In genomic region chr6:26054937-26055669, GRCh38 we compare ENCODE assay signal across 1 cellular context.
TF ChIP-seq lines count a peak whose summit lies in the region.

No MANE protein-coding gene starts in this region.

TF ChIP-seq in K562, 482 proteins besides CTCF, POLR2A, EP300 and RAD21 (continued from another document and continues in another):
- TF ChIP-seq, protein P1, sequence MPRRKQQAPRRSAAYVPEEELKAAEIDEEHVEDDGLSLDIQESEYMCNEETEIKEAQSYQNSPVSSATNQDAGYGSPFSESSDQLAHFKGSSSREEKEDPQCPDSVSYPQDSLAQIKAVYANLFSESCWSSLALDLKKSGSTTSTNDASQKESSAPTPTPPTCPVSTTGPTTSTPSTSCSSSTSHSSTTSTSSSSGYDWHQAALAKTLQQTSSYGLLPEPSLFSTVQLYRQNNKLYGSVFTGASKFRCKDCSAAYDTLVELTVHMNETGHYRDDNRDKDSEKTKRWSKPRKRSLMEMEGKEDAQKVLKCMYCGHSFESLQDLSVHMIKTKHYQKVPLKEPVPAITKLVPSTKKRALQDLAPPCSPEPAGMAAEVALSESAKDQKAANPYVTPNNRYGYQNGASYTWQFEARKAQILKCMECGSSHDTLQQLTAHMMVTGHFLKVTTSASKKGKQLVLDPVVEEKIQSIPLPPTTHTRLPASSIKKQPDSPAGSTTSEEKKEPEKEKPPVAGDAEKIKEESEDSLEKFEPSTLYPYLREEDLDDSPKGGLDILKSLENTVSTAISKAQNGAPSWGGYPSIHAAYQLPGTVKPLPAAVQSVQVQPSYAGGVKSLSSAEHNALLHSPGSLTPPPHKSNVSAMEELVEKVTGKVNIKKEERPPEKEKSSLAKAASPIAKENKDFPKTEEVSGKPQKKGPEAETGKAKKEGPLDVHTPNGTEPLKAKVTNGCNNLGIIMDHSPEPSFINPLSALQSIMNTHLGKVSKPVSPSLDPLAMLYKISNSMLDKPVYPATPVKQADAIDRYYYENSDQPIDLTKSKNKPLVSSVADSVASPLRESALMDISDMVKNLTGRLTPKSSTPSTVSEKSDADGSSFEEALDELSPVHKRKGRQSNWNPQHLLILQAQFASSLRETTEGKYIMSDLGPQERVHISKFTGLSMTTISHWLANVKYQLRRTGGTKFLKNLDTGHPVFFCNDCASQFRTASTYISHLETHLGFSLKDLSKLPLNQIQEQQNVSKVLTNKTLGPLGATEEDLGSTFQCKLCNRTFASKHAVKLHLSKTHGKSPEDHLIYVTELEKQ (CRISPR knock-in tag; IDR thresholded peaks at IDR 0.05) = peak; percentile 49; the same call in 1 of the 2 replicates
- TF ChIP-seq TAF7 (tag; IDR thresholded peaks at IDR 0.05) (no peak), PRPF4 (IDR thresholded peaks at IDR 0.05; ENCODE audit: insufficient read depth, low read depth, low read length, poor library complexity, severe bottlenecking) (peak; percentile 20), KDM4B (IDR thresholded peaks at IDR 0.05; ENCODE audit: borderline replicate concordance in 2 of 2, low read depth in 1 of 2) (no peak; a peak in 1 of 4 replicates), CCNT2 (IDR thresholded peaks at IDR 0.05; ENCODE audit: borderline replicate concordance, extremely low read depth, insufficient read length, low read depth, low read length) (peak; percentile 81), YY1 (IDR thresholded peaks at IDR 0.05; ENCODE audit: borderline replicate concordance in 1 of 3, control insufficient read depth in 1 of 3, extremely low read depth in 1 of 3, insufficient read depth in 3 of 3, insufficient read length in 1 of 3, insufficient replicate concordance in 2 of 3, low read depth in 1 of 3, low read length in 2 of 3) (peak in 2 of 3 experiments; percentile 50 to 90), ZNF277 (CRISPR knock-in tag; IDR thresholded peaks at IDR 0.05; ENCODE audit: borderline replicate concordance) (no peak), ZSCAN32 (CRISPR knock-in tag; IDR thresholded peaks at IDR 0.05) (peak; percentile 88), E2F3 (CRISPR knock-in tag; IDR thresholded peaks at IDR 0.05) (0 out of 2 replicates have a peak, but pooled peaks have one; percentile 24), NEUROD1 (IDR thresholded peaks at IDR 0.05; ENCODE audit: borderline replicate concordance, low read depth, low read length, partially characterized antibody) (no peak), RNF2 (IDR thresholded peaks at IDR 0.05) (peak; percentile 30; the same call in 1 of the 2 replicates), NR4A1 (CRISPR knock-in tag; IDR thresholded peaks at IDR 0.05) (no peak), NR4A1 (tag; IDR thresholded peaks at IDR 0.05) (0 out of 2 replicates have a peak, but pooled peaks have one; percentile 63), THRA (IDR thresholded peaks at IDR 0.05) (no peak), MTA2 (IDR thresholded peaks at IDR 0.05; ENCODE audit: low read depth) (no peak), XRCC5 (IDR thresholded peaks at IDR 0.05; ENCODE audit: low read depth, low read length) (no peak), FOXP1 (CRISPR knock-in tag; IDR thresholded peaks at IDR 0.05) (peak; percentile 39; the same call in 1 of the 2 replicates), FOSL1 (tag; conservative IDR thresholded peaks at IDR 0.05) (peak; percentile 38), ZFX (CRISPR knock-in tag; IDR thresholded peaks at IDR 0.05) (no peak), RCOR1 (IDR thresholded peaks at IDR 0.05; ENCODE audit: borderline replicate concordance in 1 of 2, low read depth in 2 of 2, low read length in 2 of 2) (peak in 1 of 2 experiments; percentile 5; a peak in 2 of 4 replicates), HNRNPUL1 (IDR thresholded peaks at IDR 0.05; ENCODE audit: low read length) (no peak; the same call in 1 of the 2 replicates), XRCC4 (IDR thresholded peaks at IDR 0.05; ENCODE audit: extremely low read depth, insufficient read depth, insufficient read length) (no peak), HNRNPL (IDR thresholded peaks at IDR 0.05; ENCODE audit: low read depth, low read length) (no peak), NFYB (IDR thresholded peaks at IDR 0.05; ENCODE audit: extremely low read depth, insufficient read length) (peak; percentile 94), ILK (tag; IDR thresholded peaks at IDR 0.05; ENCODE audit: borderline replicate concordance, low read depth) (no peak), CBFA2T2 (conservative IDR thresholded peaks at IDR 0.05) (no peak; the same call in 1 of the 2 replicates), ZNF232 (CRISPR knock-in tag; IDR thresholded peaks at IDR 0.05) (0 out of 2 replicates have a peak, but pooled peaks have one; percentile 55), TRIM25 (IDR thresholded peaks at IDR 0.05; ENCODE audit: borderline replicate concordance) (no peak; the same call in 1 of the 2 replicates), HNRNPK (IDR thresholded peaks at IDR 0.05; ENCODE audit: low read depth, low read length, poor library complexity, severe bottlenecking) (no peak), KLF16 (IDR thresholded peaks at IDR 0.05) (peak; percentile 25; the same call in 1 of the 2 replicates), RBM25 (IDR thresholded peaks at IDR 0.05; ENCODE audit: low read depth, low read length, severe bottlenecking) (peak; percentile 90), GTF2E2 (tag; IDR thresholded peaks at IDR 0.05) (no peak), NONO (IDR thresholded peaks at IDR 0.05; ENCODE audit: low read depth in 2 of 2, low read length in 1 of 2) (no peak), PHF20 (IDR thresholded peaks at IDR 0.05; ENCODE audit: partially characterized antibody) (no peak), NFRKB (IDR thresholded peaks at IDR 0.05; ENCODE audit: low read depth) (peak; percentile 95), NBN (IDR thresholded peaks at IDR 0.05; ENCODE audit: low read depth) (no peak), DNMT1 (IDR thresholded peaks at IDR 0.05) (peak; percentile 80; the same call in 1 of the 2 replicates), NFE2 (IDR thresholded peaks at IDR 0.05; ENCODE audit: low read depth) (no peak), ETV5 (CRISPR knock-in tag; IDR thresholded peaks at IDR 0.05; ENCODE audit: low read depth) (no peak; the same call in 1 of the 2 replicates), STAT5B (CRISPR knock-in tag; IDR thresholded peaks at IDR 0.05) (no peak)
- TF ChIP-seq, protein P2, sequence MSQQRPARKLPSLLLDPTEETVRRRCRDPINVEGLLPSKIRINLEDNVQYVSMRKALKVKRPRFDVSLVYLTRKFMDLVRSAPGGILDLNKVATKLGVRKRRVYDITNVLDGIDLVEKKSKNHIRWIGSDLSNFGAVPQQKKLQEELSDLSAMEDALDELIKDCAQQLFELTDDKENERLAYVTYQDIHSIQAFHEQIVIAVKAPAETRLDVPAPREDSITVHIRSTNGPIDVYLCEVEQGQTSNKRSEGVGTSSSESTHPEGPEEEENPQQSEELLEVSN (IDR thresholded peaks at IDR 0.05; ENCODE audit: borderline replicate concordance in 1 of 2, extremely low read depth in 1 of 2, insufficient read depth in 1 of 2, insufficient read length in 1 of 2, low read depth in 1 of 2, low read length in 1 of 2, poor library complexity in 1 of 2, severe bottlenecking in 1 of 2) = no peak
- TF ChIP-seq, protein P3, sequence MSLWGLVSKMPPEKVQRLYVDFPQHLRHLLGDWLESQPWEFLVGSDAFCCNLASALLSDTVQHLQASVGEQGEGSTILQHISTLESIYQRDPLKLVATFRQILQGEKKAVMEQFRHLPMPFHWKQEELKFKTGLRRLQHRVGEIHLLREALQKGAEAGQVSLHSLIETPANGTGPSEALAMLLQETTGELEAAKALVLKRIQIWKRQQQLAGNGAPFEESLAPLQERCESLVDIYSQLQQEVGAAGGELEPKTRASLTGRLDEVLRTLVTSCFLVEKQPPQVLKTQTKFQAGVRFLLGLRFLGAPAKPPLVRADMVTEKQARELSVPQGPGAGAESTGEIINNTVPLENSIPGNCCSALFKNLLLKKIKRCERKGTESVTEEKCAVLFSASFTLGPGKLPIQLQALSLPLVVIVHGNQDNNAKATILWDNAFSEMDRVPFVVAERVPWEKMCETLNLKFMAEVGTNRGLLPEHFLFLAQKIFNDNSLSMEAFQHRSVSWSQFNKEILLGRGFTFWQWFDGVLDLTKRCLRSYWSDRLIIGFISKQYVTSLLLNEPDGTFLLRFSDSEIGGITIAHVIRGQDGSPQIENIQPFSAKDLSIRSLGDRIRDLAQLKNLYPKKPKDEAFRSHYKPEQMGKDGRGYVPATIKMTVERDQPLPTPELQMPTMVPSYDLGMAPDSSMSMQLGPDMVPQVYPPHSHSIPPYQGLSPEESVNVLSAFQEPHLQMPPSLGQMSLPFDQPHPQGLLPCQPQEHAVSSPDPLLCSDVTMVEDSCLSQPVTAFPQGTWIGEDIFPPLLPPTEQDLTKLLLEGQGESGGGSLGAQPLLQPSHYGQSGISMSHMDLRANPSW (CRISPR knock-in tag; IDR thresholded peaks at IDR 0.05) = no peak
- TF ChIP-seq, protein P4, sequence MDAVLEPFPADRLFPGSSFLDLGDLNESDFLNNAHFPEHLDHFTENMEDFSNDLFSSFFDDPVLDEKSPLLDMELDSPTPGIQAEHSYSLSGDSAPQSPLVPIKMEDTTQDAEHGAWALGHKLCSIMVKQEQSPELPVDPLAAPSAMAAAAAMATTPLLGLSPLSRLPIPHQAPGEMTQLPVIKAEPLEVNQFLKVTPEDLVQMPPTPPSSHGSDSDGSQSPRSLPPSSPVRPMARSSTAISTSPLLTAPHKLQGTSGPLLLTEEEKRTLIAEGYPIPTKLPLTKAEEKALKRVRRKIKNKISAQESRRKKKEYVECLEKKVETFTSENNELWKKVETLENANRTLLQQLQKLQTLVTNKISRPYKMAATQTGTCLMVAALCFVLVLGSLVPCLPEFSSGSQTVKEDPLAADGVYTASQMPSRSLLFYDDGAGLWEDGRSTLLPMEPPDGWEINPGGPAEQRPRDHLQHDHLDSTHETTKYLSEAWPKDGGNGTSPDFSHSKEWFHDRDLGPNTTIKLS (IDR thresholded peaks at IDR 0.05; ENCODE audit: borderline replicate concordance, low read depth) = no peak; the same call in 1 of the 2 replicates
- TF ChIP-seq, protein P5, sequence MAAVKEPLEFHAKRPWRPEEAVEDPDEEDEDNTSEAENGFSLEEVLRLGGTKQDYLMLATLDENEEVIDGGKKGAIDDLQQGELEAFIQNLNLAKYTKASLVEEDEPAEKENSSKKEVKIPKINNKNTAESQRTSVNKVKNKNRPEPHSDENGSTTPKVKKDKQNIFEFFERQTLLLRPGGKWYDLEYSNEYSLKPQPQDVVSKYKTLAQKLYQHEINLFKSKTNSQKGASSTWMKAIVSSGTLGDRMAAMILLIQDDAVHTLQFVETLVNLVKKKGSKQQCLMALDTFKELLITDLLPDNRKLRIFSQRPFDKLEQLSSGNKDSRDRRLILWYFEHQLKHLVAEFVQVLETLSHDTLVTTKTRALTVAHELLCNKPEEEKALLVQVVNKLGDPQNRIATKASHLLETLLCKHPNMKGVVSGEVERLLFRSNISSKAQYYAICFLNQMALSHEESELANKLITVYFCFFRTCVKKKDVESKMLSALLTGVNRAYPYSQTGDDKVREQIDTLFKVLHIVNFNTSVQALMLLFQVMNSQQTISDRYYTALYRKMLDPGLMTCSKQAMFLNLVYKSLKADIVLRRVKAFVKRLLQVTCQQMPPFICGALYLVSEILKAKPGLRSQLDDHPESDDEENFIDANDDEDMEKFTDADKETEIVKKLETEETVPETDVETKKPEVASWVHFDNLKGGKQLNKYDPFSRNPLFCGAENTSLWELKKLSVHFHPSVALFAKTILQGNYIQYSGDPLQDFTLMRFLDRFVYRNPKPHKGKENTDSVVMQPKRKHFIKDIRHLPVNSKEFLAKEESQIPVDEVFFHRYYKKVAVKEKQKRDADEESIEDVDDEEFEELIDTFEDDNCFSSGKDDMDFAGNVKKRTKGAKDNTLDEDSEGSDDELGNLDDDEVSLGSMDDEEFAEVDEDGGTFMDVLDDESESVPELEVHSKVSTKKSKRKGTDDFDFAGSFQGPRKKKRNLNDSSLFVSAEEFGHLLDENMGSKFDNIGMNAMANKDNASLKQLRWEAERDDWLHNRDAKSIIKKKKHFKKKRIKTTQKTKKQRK (IDR thresholded peaks at IDR 0.05; ENCODE audit: borderline replicate concordance, low read depth, low read length) = no peak; the same call in none of the 2 replicates
